ENCODE assay signal across 10 cellular contexts in the genomic region with DNA sequence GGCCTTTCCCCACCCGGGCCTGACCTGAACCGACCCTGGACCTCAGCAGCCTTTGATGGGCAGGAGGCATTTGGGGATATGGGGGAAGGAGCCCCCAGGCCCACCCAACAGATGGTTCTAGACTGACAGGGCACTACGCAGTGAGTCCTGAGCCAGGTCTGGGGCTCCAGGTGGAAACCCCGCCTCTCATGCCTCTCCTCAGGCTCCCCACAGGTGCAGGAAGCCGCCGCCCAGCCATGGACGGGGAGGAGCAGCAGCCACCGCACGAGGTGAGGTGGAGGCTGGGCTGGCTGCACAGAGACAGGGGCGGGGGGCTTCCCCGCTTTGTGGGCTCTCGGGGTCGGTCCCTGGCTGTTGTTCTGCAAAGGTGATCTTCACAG. TPM values are rescaled to one million over a fixed set of nuclear protein-coding genes. Genes with fewer than 3 reads are reported as not detected.
DNase-seq lines count a peak whose midpoint lies in the region; ATAC-seq and TF ChIP-seq lines count a peak whose summit lies in the region.
"Had no signal": no experiment of that assay in that cellular context is flagged by ENCODE, and none has a peak within 500 bp of the region (broad histone marks: within the 10 kb centered on the region; RNA-seq: fewer than 3 reads in every experiment).

No MANE protein-coding gene starts in this region.

- POLR2A ChIA-PET in CD4-positive, alpha-beta T cell (lab: Charles Lee) = interaction anchor here (0.7 to 3.1 kb wide), 4 partner anchors 333 to 428 kb away, joined by 3 to 32 read pairs (median 3); a partner anchor contains a TSS

- H3K27me3 ChIP-seq in CD4-positive, alpha-beta T cell (ENCODE audit: control insufficient read depth, insufficient read depth, low read length) = no peaks in the 10 kb centered on the region

- H3K4me1 Mint-ChIP-seq in CD4-positive, alpha-beta T cell (ENCODE audit: low read depth) = peaks cover 29% of the 10 kb centered on the region
- H3K4me1 Mint-ChIP-seq in activated T-helper 1 cell treated with anti-CD3 and anti-CD28 coated beads, Interleukin-12 subunit alpha, Interleukin-12 subunit beta, Interleukin-2, Interleukin-4 antibody, amounts not matched to agents 30 ng/mL and 10 ng/mL and 1 ng/mL, durations not matched to agents 14 hours and 24 hours and 36 hours (ENCODE audit: low read depth) = peaks cover 32% of the 10 kb centered on the region
- H3K4me1 Mint-ChIP-seq in memory B cell = peaks cover 23% of the 10 kb centered on the region

- peak overlapping the region; percentile 96 for H3K27ac Mint-ChIP-seq in CD4-positive, alpha-beta T cell
- H3K27ac Mint-ChIP-seq in activated T-helper 1 cell treated with anti-CD3 and anti-CD28 coated beads, Interleukin-12 subunit alpha, Interleukin-12 subunit beta, Interleukin-2, Interleukin-4 antibody, amounts not matched to agents 30 ng/mL and 10 ng/mL and 1 ng/mL, durations not matched to agents 14 hours and 24 hours and 36 hours = peak overlapping the region; percentile 98
- peak overlapping the region; percentile 100 for H3K27ac Mint-ChIP-seq in memory B cell
- H3K27ac Mint-ChIP-seq: nephron had no signal

- H3K27ac ChIP-seq in CD4-positive, alpha-beta T cell (ENCODE audit: low read depth, low read length) = peak overlapping the region; percentile 99

- CTCF ChIA-PET in CD4-positive, alpha-beta T cell (lab: Charles Lee) = interaction anchor here (0.9 kb wide), 1 partner anchor 44 kb away, joined by 4 read pairs; no protein-coding TSS in a partner anchor

- intact Hi-C loops in CD4-positive, alpha-beta T cell (cut with DNase I, micrococcal nuclease) = loop anchor here (5.0 to 10.0 kb wide), 2 partner anchors 256 to 258 kb away; no protein-coding TSS in a partner anchor
- intact Hi-C loops in activated T-helper 1 cell treated with anti-CD3 and anti-CD28 coated beads, Interleukin-12 subunit alpha, Interleukin-12 subunit beta, Interleukin-2, Interleukin-4 antibody, amounts not matched to agents 30 ng/mL and 10 ng/mL and 1 ng/mL, durations not matched to agents 14 hours and 24 hours and 36 hours (cut with micrococcal nuclease) = loop anchor here (5.0 kb wide), 4 partner anchors 149 to 341 kb away; a partner anchor contains a TSS

- DNase-seq in CD4-positive, alpha-beta T cell = peak; percentile 48 to 76 (median 66)
- peak; percentile 29 for DNase-seq in NCI-H69 (lab: John Stamatoyannopoulos, UW)
- DNase-seq in activated T-helper 1 cell treated with anti-CD3 and anti-CD28 coated beads, Interleukin-12 subunit alpha, Interleukin-12 subunit beta, Interleukin-2, Interleukin-4 antibody, amounts not matched to agents 30 ng/mL and 10 ng/mL and 1 ng/mL, durations not matched to agents 14 hours and 24 hours and 36 hours (ENCODE audit: low spot score) = no peak
- DNase-seq in memory B cell (ENCODE audit: low spot score in 2 of 2) = peak in 1 of 2 donors; percentile 66
- DNase-seq in GDM1 (lab: John Stamatoyannopoulos, UW) = no peak
- no peak for DNase-seq in COLO829 (ENCODE audit: low spot score)
- DNase-seq in left lobe of liver (ENCODE audit: low spot score) = no peak
- DNase-seq: NCI-H526 had no signal

- no peaks in the 10 kb centered on the region for H3K9me3 Mint-ChIP-seq in CD4-positive, alpha-beta T cell
- H3K9me3 Mint-ChIP-seq in activated T-helper 1 cell treated with anti-CD3 and anti-CD28 coated beads, Interleukin-12 subunit alpha, Interleukin-12 subunit beta, Interleukin-2, Interleukin-4 antibody, amounts not matched to agents 30 ng/mL and 10 ng/mL and 1 ng/mL, durations not matched to agents 14 hours and 24 hours and 36 hours = no peaks in the 10 kb centered on the region
- no peaks in the 10 kb centered on the region for H3K9me3 Mint-ChIP-seq in memory B cell
- H3K9me3 Mint-ChIP-seq: nephron had no signal

- peak; percentile 40 for ATAC-seq in CD4-positive, alpha-beta T cell (ENCODE audit: poor library complexity)
- ATAC-seq in memory B cell (ENCODE audit: low read depth) (peak; percentile 18), left lobe of liver (no peak), GM18858 (IDR thresholded peaks at IDR 0.05; ENCODE audit: unreplicated experiment) (no peak)

- no peak for TF ChIP-seq CTCF in CD4-positive, alpha-beta T cell (IDR thresholded peaks at IDR 0.05)

- H3K36me3 Mint-ChIP-seq in CD4-positive, alpha-beta T cell (ENCODE audit: low read depth) = peaks cover 37% of the 10 kb centered on the region
- peaks cover 8% of the 10 kb centered on the region for H3K36me3 Mint-ChIP-seq in activated T-helper 1 cell treated with anti-CD3 and anti-CD28 coated beads, Interleukin-12 subunit alpha, Interleukin-12 subunit beta, Interleukin-2, Interleukin-4 antibody, amounts not matched to agents 30 ng/mL and 10 ng/mL and 1 ng/mL, durations not matched to agents 14 hours and 24 hours and 36 hours (ENCODE audit: low read depth)
- peaks cover 4% of the 10 kb centered on the region for H3K36me3 Mint-ChIP-seq in memory B cell

- H3K9me3 ChIP-seq in CD4-positive, alpha-beta T cell (ENCODE audit: control insufficient read depth, low read length) = no peaks in the 10 kb centered on the region

- H3K4me3 Mint-ChIP-seq in CD4-positive, alpha-beta T cell = peak overlapping the region; percentile 75
- peak overlapping the region; percentile 87 for H3K4me3 Mint-ChIP-seq in activated T-helper 1 cell treated with anti-CD3 and anti-CD28 coated beads, Interleukin-12 subunit alpha, Interleukin-12 subunit beta, Interleukin-2, Interleukin-4 antibody, amounts not matched to agents 30 ng/mL and 10 ng/mL and 1 ng/mL, durations not matched to agents 14 hours and 24 hours and 36 hours
- peak overlapping the region; percentile 90 for H3K4me3 Mint-ChIP-seq in memory B cell

- H3K27me3 Mint-ChIP-seq in CD4-positive, alpha-beta T cell = no peaks in the 10 kb centered on the region
- H3K27me3 Mint-ChIP-seq in activated T-helper 1 cell treated with anti-CD3 and anti-CD28 coated beads, Interleukin-12 subunit alpha, Interleukin-12 subunit beta, Interleukin-2, Interleukin-4 antibody, amounts not matched to agents 30 ng/mL and 10 ng/mL and 1 ng/mL, durations not matched to agents 14 hours and 24 hours and 36 hours (ENCODE audit: insufficient read depth) = no peaks in the 10 kb centered on the region
- H3K27me3 Mint-ChIP-seq in memory B cell = no peaks in the 10 kb centered on the region

RNA-seq across cellular contexts. Expression of a gene that starts 7.1 kb away (rescaled TPM):
- total RNA-seq in CD4-positive, alpha-beta T cell = 100 to 1,000 TPM; 184 to 193 TPM
- total RNA-seq in activated T-helper 1 cell treated with anti-CD3 and anti-CD28 coated beads, Interleukin-12 subunit alpha, Interleukin-12 subunit beta, Interleukin-2, Interleukin-4 antibody, amounts not matched to agents 30 ng/mL and 10 ng/mL and 1 ng/mL, durations not matched to agents 14 hours and 24 hours and 36 hours = 94.1 and 96.8 TPM in 2 replicates
- 25.9 TPM for total RNA-seq in left lobe of liver

RNA-seq across cellular contexts. Expression of a gene that starts 8.0 kb away (rescaled TPM):
- total RNA-seq in CD4-positive, alpha-beta T cell = 10 to 100 TPM; 26.0 to 26.1 TPM
- total RNA-seq in activated T-helper 1 cell treated with anti-CD3 and anti-CD28 coated beads, Interleukin-12 subunit alpha, Interleukin-12 subunit beta, Interleukin-2, Interleukin-4 antibody, amounts not matched to agents 30 ng/mL and 10 ng/mL and 1 ng/mL, durations not matched to agents 14 hours and 24 hours and 36 hours = 23.7 and 25.9 TPM in 2 replicates
- 85.2 TPM for total RNA-seq in left lobe of liver

RNA-seq across cellular contexts. Expression of a gene that starts 22.3 kb away (rescaled TPM):
- total RNA-seq in CD4-positive, alpha-beta T cell = under 1 TPM; 0.11 to 0.16 TPM
- 0.36 and 0.64 TPM in 2 replicates for total RNA-seq in activated T-helper 1 cell treated with anti-CD3 and anti-CD28 coated beads, Interleukin-12 subunit alpha, Interleukin-12 subunit beta, Interleukin-2, Interleukin-4 antibody, amounts not matched to agents 30 ng/mL and 10 ng/mL and 1 ng/mL, durations not matched to agents 14 hours and 24 hours and 36 hours
- total RNA-seq in left lobe of liver = 10.6 TPM

RNA-seq across cellular contexts. Expression of a gene that starts 52.0 kb away (rescaled TPM):
- total RNA-seq in CD4-positive, alpha-beta T cell = 100 to 1,000 TPM; 124 to 126 TPM
- 52.1 and 54.6 TPM in 2 replicates for total RNA-seq in activated T-helper 1 cell treated with anti-CD3 and anti-CD28 coated beads, Interleukin-12 subunit alpha, Interleukin-12 subunit beta, Interleukin-2, Interleukin-4 antibody, amounts not matched to agents 30 ng/mL and 10 ng/mL and 1 ng/mL, durations not matched to agents 14 hours and 24 hours and 36 hours
- total RNA-seq in left lobe of liver = 21.3 TPM

RNA-seq across cellular contexts. Expression of a gene that starts 58.2 kb away (rescaled TPM):
- total RNA-seq in CD4-positive, alpha-beta T cell = 10 to 100 TPM; 87.3 to 88.7 TPM
- total RNA-seq in activated T-helper 1 cell treated with anti-CD3 and anti-CD28 coated beads, Interleukin-12 subunit alpha, Interleukin-12 subunit beta, Interleukin-2, Interleukin-4 antibody, amounts not matched to agents 30 ng/mL and 10 ng/mL and 1 ng/mL, durations not matched to agents 14 hours and 24 hours and 36 hours = 67.4 and 68.1 TPM in 2 replicates
- total RNA-seq in left lobe of liver = 33.3 TPM

Comparison
In these comparisons a context has a peak if more than half of its experiments do, and no peak if none do; other contexts are left out.
1. ATAC-seq: peak in CD4-positive, alpha-beta T cell (single experiment) and memory B cell (single experiment); none in left lobe of liver (single experiment) and GM18858 (single experiment).
2. DNase-seq: peak in CD4-positive, alpha-beta T cell (10 of 10) and NCI-H69 (single experiment); none in activated T-helper 1 cell treated with anti-CD3 and anti-CD28 coated beads, Interleukin-12 subunit alpha, Interleukin-12 subunit beta, Interleukin-2, Interleukin-4 antibody, amounts not matched to agents 30 ng/mL and 10 ng/mL and 1 ng/mL, durations not matched to agents 14 hours and 24 hours and 36 hours (single experiment), GDM1 (single experiment), COLO829 (single experiment) and left lobe of liver (single experiment).
3. Peak in every context shown above with its lines, with median percentiles within 50 percentile points of each other: H3K27ac Mint-ChIP-seq and H3K4me3 Mint-ChIP-seq.